In the genomic region with DNA sequence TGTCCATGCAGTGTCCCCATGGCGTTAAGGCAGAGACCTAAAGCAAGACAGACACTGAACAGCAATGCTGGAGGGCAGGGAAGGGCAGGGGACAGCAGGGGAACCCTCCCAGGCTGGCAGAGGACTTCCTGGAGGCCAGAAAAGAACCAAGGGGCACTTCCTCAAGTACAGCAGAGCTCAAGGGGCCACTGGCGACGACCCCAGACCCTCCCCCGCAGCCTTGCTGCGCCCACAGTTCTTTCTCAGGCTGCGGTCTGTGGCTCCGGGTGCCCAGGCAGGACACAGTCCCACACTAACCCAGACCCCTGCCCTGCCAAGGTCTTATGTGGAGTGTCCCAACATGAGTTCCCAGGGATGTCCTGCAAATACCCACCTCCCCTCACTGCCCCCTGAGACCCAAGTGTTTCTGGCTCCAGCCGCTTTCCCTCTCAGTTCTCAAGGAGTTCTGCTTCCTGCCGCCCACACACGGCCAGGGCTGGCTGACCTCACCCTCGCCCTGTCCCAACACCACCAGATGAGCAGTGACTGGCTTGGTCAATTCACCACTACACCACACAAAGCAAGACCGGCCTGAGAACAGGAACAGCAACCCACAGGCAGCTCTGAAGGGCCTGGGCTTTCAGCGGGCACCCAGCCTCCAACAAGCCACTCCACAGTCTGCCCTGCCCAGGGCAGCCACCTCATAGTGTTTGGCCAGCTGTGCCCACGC, we compare ENCODE assay signal across 11 cellular contexts. TPM values are rescaled to one million over a fixed set of nuclear protein-coding genes. Genes with fewer than 3 reads are reported as not detected.
DNase-seq lines count a peak whose midpoint lies in the region; ATAC-seq and TF ChIP-seq lines count a peak whose summit lies in the region.
"Had no signal": no experiment of that assay in that cellular context is flagged by ENCODE, and none has a peak within 500 bp of the region (broad histone marks: within the 10 kb centered on the region; RNA-seq: fewer than 3 reads in every experiment).

No MANE protein-coding gene starts in this region.

- H3K4me1 ChIP-seq in CD4-positive, CD25-positive, alpha-beta regulatory T cell (ENCODE audit: control insufficient read depth, insufficient read depth, low read length, poor library complexity, severe bottlenecking), result peaks cover 18% of the 10 kb centered on the region

- peaks cover 0 to 58% (median 20%) of the 10 kb centered on the region in 4 donors for H3K4me1 Mint-ChIP-seq in CD4-positive, CD25-positive, alpha-beta regulatory T cell
- H3K4me1 Mint-ChIP-seq in chondrocyte (ENCODE audit: low read depth), result peaks cover 38% of the 10 kb centered on the region

- no peak for ATAC-seq in CD4-positive, CD25-positive, alpha-beta regulatory T cell (ENCODE audit: low read depth in 2 of 2)
- no peak for ATAC-seq in HG03280 (IDR thresholded peaks at IDR 0.05; ENCODE audit: unreplicated experiment)

- TF ChIP-seq CTCF in chondrocyte (IDR thresholded peaks at IDR 0.05), result no peak

- H3K27me3 Mint-ChIP-seq in CD4-positive, CD25-positive, alpha-beta regulatory T cell, result no peaks in the 10 kb centered on the region
- H3K27me3 Mint-ChIP-seq in chondrocyte (ENCODE audit: low read depth), result no peaks in the 10 kb centered on the region

- H3K9me3 ChIP-seq in CD4-positive, CD25-positive, alpha-beta regulatory T cell (ENCODE audit: control insufficient read depth in 2 of 2, low read length in 2 of 2), result no peaks in the 10 kb centered on the region

- H3K27ac ChIP-seq in CD4-positive, CD25-positive, alpha-beta regulatory T cell (ENCODE audit: insufficient read depth, low read length, poor library complexity, severe bottlenecking), result no peak overlapping the region

- H3K9me3 Mint-ChIP-seq in CD4-positive, CD25-positive, alpha-beta regulatory T cell, result no peaks in the 10 kb centered on the region
- no peaks in the 10 kb centered on the region for H3K9me3 Mint-ChIP-seq in chondrocyte (ENCODE audit: low read depth)

- H3K36me3 Mint-ChIP-seq in CD4-positive, CD25-positive, alpha-beta regulatory T cell, result peaks cover 3% of the 10 kb centered on the region
- H3K36me3 Mint-ChIP-seq in chondrocyte (ENCODE audit: low read depth), result no peaks in the 10 kb centered on the region

- peak overlapping the region in 1 of 3 donors; percentile 46 for H3K27ac Mint-ChIP-seq in CD4-positive, CD25-positive, alpha-beta regulatory T cell
- peak overlapping the region; percentile 82 for H3K27ac Mint-ChIP-seq in chondrocyte (ENCODE audit: unreplicated experiment)

- DNase-seq in CD4-positive, CD25-positive, alpha-beta regulatory T cell, result no peak
- DNase-seq in LHCN-M2 (ENCODE audit: low read depth), result peak; percentile 49
- no peak for DNase-seq in chondrocyte (ENCODE audit: low spot score)
- DNase-seq in myocyte (ENCODE audit: low read depth), result peak; percentile 31
- no peak for DNase-seq in HEK293T (ENCODE audit: extremely low spot score)
- DNase-seq in H7, result no peak
- DNase-seq in mucosa of gallbladder (ENCODE audit: low spot score), result no peak
- DNase-seq: amygdala, NCI-H2227 treated with DMSO at 0.1 percent for 48 hours had no signal

- CTCF ChIA-PET in HEK293T (lab: Yijun Ruan, JAX), result no interaction called here

- H3K4me3 ChIP-seq in CD4-positive, CD25-positive, alpha-beta regulatory T cell (ENCODE audit: low read depth, low read length), result no peak overlapping the region
- no peak overlapping the region for H3K4me3 ChIP-seq in H7 (ENCODE audit: insufficient read depth, low read depth, low read length)

- H3K4me3 Mint-ChIP-seq in CD4-positive, CD25-positive, alpha-beta regulatory T cell, result peak overlapping the region in 3 of 4 donors; percentile 34 to 63 (median 54)
- peak overlapping the region; percentile 5 for H3K4me3 Mint-ChIP-seq in chondrocyte (ENCODE audit: unreplicated experiment)

- POLR2A ChIA-PET in HEK293T (lab: Yijun Ruan, JAX), result interaction anchor here (1.0 to 1.2 kb wide), 2 partner anchors 22 to 50 kb away, joined by 3 to 6 read pairs; a partner anchor contains a TSS

- no peaks in the 10 kb centered on the region for H3K27me3 ChIP-seq in CD4-positive, CD25-positive, alpha-beta regulatory T cell (ENCODE audit: control insufficient read depth, insufficient read depth, low read length)
- H3K27me3 ChIP-seq in H7 (ENCODE audit: control insufficient read depth, insufficient read depth, low read length), result no peaks in the 10 kb centered on the region

- H3K36me3 ChIP-seq in CD4-positive, CD25-positive, alpha-beta regulatory T cell (ENCODE audit: control insufficient read depth, insufficient read depth, low read length), result no peaks in the 10 kb centered on the region
- no peaks in the 10 kb centered on the region for H3K36me3 ChIP-seq in H7 (replicated peaks; ENCODE audit: control insufficient read depth, insufficient read depth, low read length)

TF ChIP-seq in HEK293T, 16 proteins besides CTCF, POLR2A, EP300 and RAD21:
- no peak for TF ChIP-seq FOXM1 (IDR thresholded peaks at IDR 0.05; ENCODE audit: borderline replicate concordance)
- no peak for TF ChIP-seq ELF4 (IDR thresholded peaks at IDR 0.05)
- TF ChIP-seq ARNT (IDR thresholded peaks at IDR 0.05), result no peak
- TF ChIP-seq SP1 (IDR thresholded peaks at IDR 0.05), result no peak
- TF ChIP-seq CTBP1 (IDR thresholded peaks at IDR 0.05; ENCODE audit: borderline replicate concordance), result no peak
- no peak for TF ChIP-seq TARDBP (IDR thresholded peaks at IDR 0.05)
- no peak for TF ChIP-seq ZNF384 (IDR thresholded peaks at IDR 0.05)
- TF ChIP-seq FOXK2 (IDR thresholded peaks at IDR 0.05), result no peak
- TF ChIP-seq HDGF (IDR thresholded peaks at IDR 0.05; ENCODE audit: borderline replicate concordance), result no peak

RNA-seq across cellular contexts. Expression of a gene that starts 4.1 kb away (rescaled TPM):
- 104 TPM for total RNA-seq in CD4-positive, CD25-positive, alpha-beta regulatory T cell
- 10 to 100 TPM; 22.0 to 24.9 (median 23.5) TPM for polyA plus RNA-seq in CD4-positive, CD25-positive, alpha-beta regulatory T cell
- total RNA-seq in LHCN-M2 (2014; rRNA removed), result 42.8 and 55.6 TPM in 2 replicates
- 46.6 TPM for polyA plus RNA-seq in LHCN-M2 (2012)
- 81.7 to 97.0 TPM (median 95.2 TPM) in 3 replicates for total RNA-seq in chondrocyte
- 70.0 and 70.7 TPM in 2 replicates for total RNA-seq in myocyte
- polyA plus RNA-seq in myocyte (2012), result 89.2 TPM
- 39.1 and 42.6 TPM in 2 replicates for total RNA-seq in H7 (2014; rRNA removed; shearing (Covaris generic))
- total RNA-seq in mucosa of gallbladder, result 111 TPM

RNA-seq across cellular contexts. Expression of a gene that starts 18.0 kb away (rescaled TPM):
- total RNA-seq in CD4-positive, CD25-positive, alpha-beta regulatory T cell, result not detected
- polyA plus RNA-seq in CD4-positive, CD25-positive, alpha-beta regulatory T cell, result not detected
- not detected in 2 replicates for total RNA-seq in LHCN-M2 (2014; rRNA removed)
- polyA plus RNA-seq in LHCN-M2 (2012), result not detected
- not detected in 3 replicates for total RNA-seq in chondrocyte
- not detected in 2 replicates for total RNA-seq in myocyte
- not detected for polyA plus RNA-seq in myocyte (2012)
- not detected in 2 replicates for total RNA-seq in H7 (2014; rRNA removed; shearing (Covaris generic))
- 0.14 TPM for total RNA-seq in mucosa of gallbladder
- total RNA-seq: subcutaneous adipose tissue had no signal

RNA-seq across cellular contexts. Expression of a gene that starts 22.5 kb away (rescaled TPM):
- 27.4 TPM for total RNA-seq in CD4-positive, CD25-positive, alpha-beta regulatory T cell
- polyA plus RNA-seq in CD4-positive, CD25-positive, alpha-beta regulatory T cell, result 10 to 100 TPM in 3 of 4 donors, 1 to 10 TPM in 1; 9.1 to 15.2 (median 11.6) TPM
- total RNA-seq in LHCN-M2 (2014; rRNA removed) (30.3 and 32.9 TPM in 2 replicates), chondrocyte (19.3 to 30.9 TPM (median 21.7 TPM) in 3 replicates), myocyte (17.5 and 21.3 TPM in 2 replicates), mucosa of gallbladder (49.8 TPM)
- polyA plus RNA-seq in LHCN-M2 (2012), result 25.4 TPM
- polyA plus RNA-seq in myocyte (2012), result 20.3 TPM
- total RNA-seq in H7 (2014; rRNA removed; shearing (Covaris generic)), result 50.2 and 60.3 TPM in 2 replicates

RNA-seq across cellular contexts. Expression of a gene that starts 26.3 kb away (rescaled TPM):
- total RNA-seq in CD4-positive, CD25-positive, alpha-beta regulatory T cell, result 2.6 TPM
- not detected for polyA plus RNA-seq in CD4-positive, CD25-positive, alpha-beta regulatory T cell
- total RNA-seq in LHCN-M2 (2014; rRNA removed) (0.06 TPM in 2 replicates), chondrocyte (0.51 to 2.0 TPM (median 1.3 TPM) in 3 replicates), myocyte (0.19 and 0.21 TPM in 2 replicates), mucosa of gallbladder (3.6 TPM)
- 0.06 TPM for polyA plus RNA-seq in LHCN-M2 (2012)
- polyA plus RNA-seq in myocyte (2012), result 0.92 TPM
- 0.11 TPM in 1 of 2 replicates, not detected in the other for total RNA-seq in H7 (2014; rRNA removed; shearing (Covaris generic))

RNA-seq across cellular contexts. Expression of a gene that starts 39.8 kb away (rescaled TPM):
- total RNA-seq in CD4-positive, CD25-positive, alpha-beta regulatory T cell, result not detected
- polyA plus RNA-seq in CD4-positive, CD25-positive, alpha-beta regulatory T cell, result not detected
- total RNA-seq in LHCN-M2 (2014; rRNA removed), result not detected in 2 replicates
- not detected for polyA plus RNA-seq in LHCN-M2 (2012)
- not detected in 3 replicates for total RNA-seq in chondrocyte
- total RNA-seq in myocyte, result not detected in 2 replicates
- not detected for polyA plus RNA-seq in myocyte (2012)
- total RNA-seq in H7 (2014; rRNA removed; shearing (Covaris generic)), result not detected in 2 replicates
- not detected for total RNA-seq in mucosa of gallbladder
- total RNA-seq: subcutaneous adipose tissue had no signal

Comparison
In these comparisons a context has a peak if more than half of its experiments do, and no peak if none do; other contexts are left out.
1. DNase-seq: peak in LHCN-M2 (single experiment) and myocyte (single experiment); none in CD4-positive, CD25-positive, alpha-beta regulatory T cell (0 of 3), chondrocyte (single experiment), HEK293T (single experiment), H7 (single experiment) and mucosa of gallbladder (single experiment).